Comparison of ENCODE assay signal across 13 cellular contexts in the genomic region with DNA sequence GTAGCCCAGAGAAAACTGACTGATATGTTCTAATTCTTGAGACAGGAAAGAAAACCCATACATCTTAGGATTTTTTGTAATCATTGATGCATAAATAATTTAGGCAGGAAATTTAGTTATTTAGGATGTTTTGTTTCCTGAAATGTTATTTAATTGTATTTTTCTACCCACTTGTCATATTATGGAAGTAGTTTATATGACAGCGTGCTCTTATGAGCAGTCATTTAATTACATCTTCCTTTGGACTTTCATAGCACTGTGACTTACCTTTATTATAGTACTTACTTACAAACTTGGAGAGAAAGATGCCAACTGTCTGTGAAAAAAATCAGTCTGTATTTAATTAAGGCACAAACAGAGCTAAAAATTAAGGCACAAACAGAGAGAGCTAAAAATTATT.
"Had no signal": no experiment of that assay in that cellular context is flagged by ENCODE, and none has a peak within 500 bp of the region (broad histone marks: within the 10 kb centered on the region; RNA-seq: fewer than 3 reads in every experiment).

No MANE protein-coding gene starts in this region.

- ATAC-seq: stimulated activated naive CD8-positive, alpha-beta T cell treated with anti-CD3 and anti-CD28 coated beads, Interleukin-15, amount 100 ng/mL, for 72 hours had no signal

- H3K27ac ChIP-seq: thoracic aorta had no signal

- H3K27me3 ChIP-seq: esophagus squamous epithelium, pancreas had no signal

- H3K27me3 Mint-ChIP-seq: activated naive CD4-positive, alpha-beta T cell treated with anti-CD3 and anti-CD28 coated beads, Interleukin-2, amount 50 U/mL, for 24 hours; stimulated activated naive CD8-positive, alpha-beta T cell treated with anti-CD3 and anti-CD28 coated beads, Interleukin-15, amount 100 ng/mL, for 72 hours had no signal

- H3K27ac Mint-ChIP-seq: activated naive CD4-positive, alpha-beta T cell treated with anti-CD3 and anti-CD28 coated beads, Interleukin-2, amount 50 U/mL, for 24 hours had no signal

- H3K4me3 Mint-ChIP-seq: activated naive CD4-positive, alpha-beta T cell treated with anti-CD3 and anti-CD28 coated beads, Interleukin-2, amount 50 U/mL, for 24 hours; immature natural killer cell; neural crest cell; stimulated activated naive CD8-positive, alpha-beta T cell treated with anti-CD3 and anti-CD28 coated beads, Interleukin-15, amount 100 ng/mL, for 72 hours had no signal

- H3K4me3 ChIP-seq: esophagus squamous epithelium, pancreas, thoracic aorta had no signal

- H3K9me3 ChIP-seq: pancreas, thoracic aorta had no signal

- DNase-seq: activated CD4-positive, alpha-beta T cell treated with anti-CD3 and anti-CD28 coated beads, Interleukin-2, amount 50 U/mL, for 1 hour; activated CD4-positive, CD25-positive, alpha-beta regulatory T cell; esophagus squamous epithelium; foreskin fibroblast; glutamatergic neuron; immature natural killer cell; pancreas; stimulated activated CD4-positive, alpha-beta T cell treated with anti-CD3 and anti-CD28 coated beads, Interleukin-4, amount 100 ng/mL, for 1 hour; stimulated activated naive CD8-positive, alpha-beta T cell treated with anti-CD3 and anti-CD28 coated beads, Interleukin-15, amount 100 ng/mL, for 72 hours; T-helper 2 cell had no signal

- H3K36me3 ChIP-seq: esophagus squamous epithelium, pancreas, thoracic aorta had no signal
